In the genomic region with DNA sequence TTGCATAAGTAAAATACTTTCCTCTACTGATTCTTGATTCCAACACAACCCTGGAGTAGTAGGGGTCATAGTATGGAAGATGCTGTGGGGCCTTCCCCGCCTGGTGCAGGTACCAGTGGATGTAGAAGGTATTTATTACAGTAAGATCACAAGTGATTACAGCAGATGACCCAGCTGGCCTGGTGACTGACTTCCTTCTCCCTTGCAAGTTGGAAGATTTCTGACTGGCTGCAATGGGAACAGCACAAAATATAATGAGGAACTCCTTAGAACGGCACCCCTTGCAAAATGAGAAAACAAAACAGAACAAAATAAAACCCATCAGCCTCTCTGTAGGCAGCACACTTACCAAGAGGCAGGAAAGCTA, we compare ENCODE assay signal across 9 cellular contexts.
DNase-seq lines count a peak whose midpoint lies in the region; ATAC-seq, FAIRE-seq and TF ChIP-seq lines count a peak whose summit lies in the region.
"Had no signal": no experiment of that assay in that cellular context is flagged by ENCODE, and none has a peak within 500 bp of the region (broad histone marks: within the 10 kb centered on the region; RNA-seq: fewer than 3 reads in every experiment).

No MANE protein-coding gene starts in this region.

- no peaks in the 10 kb centered on the region for H3K27me3 ChIP-seq in thyroid gland
- H3K27me3 ChIP-seq: ovary had no signal

- intact Hi-C loops in activated CD4-positive, alpha-beta memory T cell treated with anti-CD3 and anti-CD28 coated beads for 36 hours (cut with micrococcal nuclease), result loop anchor here (1.0 to 5.0 kb wide), 4 partner anchors 33 to 228 kb away; partner anchors contain the start of gene STARD3NL
- intact Hi-C loops in thyroid gland (cut with DNase I), result no loop called here

- no peaks in the 10 kb centered on the region for H3K9me3 Mint-ChIP-seq in activated CD4-positive, alpha-beta memory T cell treated with anti-CD3 and anti-CD28 coated beads for 36 hours

- H3K9me3 ChIP-seq in thyroid gland, result no peaks in the 10 kb centered on the region
- H3K9me3 ChIP-seq: ovary had no signal

- H3K27ac ChIP-seq in thyroid gland, result no peak overlapping the region
- H3K27ac ChIP-seq: ovary had no signal

- no peaks in the 10 kb centered on the region for H3K36me3 ChIP-seq in thyroid gland
- H3K36me3 ChIP-seq: ovary had no signal

- FAIRE-seq in GM12892 (lab: Jason Lieb, UNC), result peak; percentile 60

- peak overlapping the region; percentile 69 for H3K4me3 Mint-ChIP-seq in activated CD4-positive, alpha-beta memory T cell treated with anti-CD3 and anti-CD28 coated beads for 36 hours

- POLR2A ChIA-PET in AG04449 (lab: Yijun Ruan, JAX), result no interaction called here
- POLR2A ChIA-PET in activated CD4-positive, alpha-beta memory T cell treated with anti-CD3 and anti-CD28 coated beads for 36 hours (lab: Charles Lee), result interaction anchor here (0.7 to 1.1 kb wide), 4 partner anchors 11 to 119 kb away, joined by 3 read pairs; no protein-coding TSS in a partner anchor

- TF ChIP-seq POLR2A in GM12892 (IDR thresholded peaks at IDR 0.05; ENCODE audit: low read depth, low read length) (no peak), thyroid gland (IDR thresholded peaks at IDR 0.05) (no peak)

- 71 to 91% methylated on average over 2 of the region's 2 CpGs for WGBS in thyroid gland, 2 donors

- ATAC-seq in HG03159 (IDR thresholded peaks at IDR 0.05; ENCODE audit: unreplicated experiment) (no peak), GM21576 (IDR thresholded peaks at IDR 0.05; ENCODE audit: unreplicated experiment) (no peak)

- DNase-seq in AG04449 (ENCODE audit: low read depth, low spot score) (no peak), GM12892 (ENCODE audit: insufficient read length) (no peak), medulla oblongata (ENCODE audit: extremely low spot score) (peak; percentile 58), thyroid gland (no peak)
- no peak for DNase-seq in activated CD4-positive, alpha-beta memory T cell treated with anti-CD3 and anti-CD28 coated beads for 36 hours
- no peak for DNase-seq in stimulated activated CD4-positive, alpha-beta T cell treated with anti-CD3 and anti-CD28 coated beads, Interleukin-12 subunit alpha, Interleukin-12 subunit beta, amount 100 ng/mL, for 4 hours

- H3K4me1 Mint-ChIP-seq in activated CD4-positive, alpha-beta memory T cell treated with anti-CD3 and anti-CD28 coated beads for 36 hours (ENCODE audit: low read depth), result peaks cover 38% of the 10 kb centered on the region

- no peaks in the 10 kb centered on the region for H3K27me3 Mint-ChIP-seq in activated CD4-positive, alpha-beta memory T cell treated with anti-CD3 and anti-CD28 coated beads for 36 hours

- H3K4me1 ChIP-seq in thyroid gland, result no peaks in the 10 kb centered on the region

- peak overlapping the region; percentile 32 for H3K4me3 ChIP-seq in AG04449 (ENCODE audit: low read depth, low read length)
- no peak overlapping the region for H3K4me3 ChIP-seq in thyroid gland (replicated peaks in 1 of 3)
- H3K4me3 ChIP-seq: ovary had no signal

- no peaks in the 10 kb centered on the region for H3K36me3 Mint-ChIP-seq in activated CD4-positive, alpha-beta memory T cell treated with anti-CD3 and anti-CD28 coated beads for 36 hours

- peak overlapping the region; percentile 83 for H3K27ac Mint-ChIP-seq in activated CD4-positive, alpha-beta memory T cell treated with anti-CD3 and anti-CD28 coated beads for 36 hours

- CTCF ChIA-PET in AG04449 (lab: Yijun Ruan, JAX), result interaction anchor here (0.7 to 5.5 kb wide), 38 partner anchors 8 to 524 kb away, joined by 3 to 210 read pairs (median 7); no protein-coding TSS in a partner anchor
- CTCF ChIA-PET in activated CD4-positive, alpha-beta memory T cell treated with anti-CD3 and anti-CD28 coated beads for 36 hours (lab: Charles Lee), result interaction anchor here (0.6 to 5.3 kb wide), 33 partner anchors 9 to 434 kb away, joined by 3 to 158 read pairs (median 5); partner anchors contain the start of gene STARD3NL

- TF ChIP-seq CTCF in AG04449 (IDR thresholded peaks at IDR 0.05; ENCODE audit: insufficient read depth, low read length, missing control alignments) (no peak), thyroid gland (IDR thresholded peaks at IDR 0.05) (no peak)
